Comparison of ENCODE assay signal across 8 cellular contexts in genomic region chr14:105473033-105473676, GRCh38. TPM values are rescaled to one million over a fixed set of nuclear protein-coding genes. Genes with fewer than 3 reads are reported as not detected.
DNase-seq lines count a peak whose midpoint lies in the region; ATAC-seq and TF ChIP-seq lines count a peak whose summit lies in the region.

No MANE protein-coding gene starts in this region.

- H3K4me1 ChIP-seq in thoracic aorta (ENCODE audit: control insufficient read depth in 1 of 2, low read depth in 2 of 2), result peaks cover 36 to 61% of the 10 kb centered on the region in 2 donors

- peaks cover 11% of the 10 kb centered on the region for H3K27me3 Mint-ChIP-seq in activated CD4-positive, alpha-beta T cell treated with anti-CD3 and anti-CD28 coated beads, Interleukin-2, amount 10 ng/mL, durations not matched to agents 24 days and 14 days

- H3K27ac Mint-ChIP-seq in activated CD4-positive, alpha-beta T cell treated with anti-CD3 and anti-CD28 coated beads, Interleukin-2, amount 10 ng/mL, durations not matched to agents 24 days and 14 days, result no peak overlapping the region

- peak overlapping the region; percentile 93 for H3K27ac ChIP-seq in WERI-Rb-1
- peak overlapping the region; percentile 88 for H3K27ac ChIP-seq in layer of hippocampus (ENCODE audit: low read depth, low read length)
- peak overlapping the region; percentile 74 to 96 for H3K27ac ChIP-seq in thoracic aorta

- TF ChIP-seq CTCF in WERI-Rb-1 (IDR thresholded peaks at IDR 0.05; ENCODE audit: low read depth, low read length) (no peak), thoracic aorta (IDR thresholded peaks at IDR 0.05) (no peak)

- H3K36me3 ChIP-seq in WERI-Rb-1, result peaks cover 10% of the 10 kb centered on the region
- peaks cover 3% of the 10 kb centered on the region for H3K36me3 ChIP-seq in thoracic aorta

- DNase-seq in activated CD4-positive, alpha-beta T cell treated with anti-CD3 and anti-CD28 coated beads, Interleukin-2, amount 10 ng/mL, durations not matched to agents 24 days and 14 days, result no peak
- DNase-seq in activated CD4-positive, alpha-beta T cell treated with anti-CD3 and anti-CD28 coated beads, Interleukin-2, amount 50 U/mL, for 1 hour, result no peak
- DNase-seq in WERI-Rb-1 (no peak), thoracic aorta (ENCODE audit: low spot score) (no peak), NAMALWA (ENCODE audit: low spot score) (no peak), NCI-H2107 (lab: John Stamatoyannopoulos, UW) (no peak), dermis blood vessel endothelial cell (no peak)

- H3K9me3 ChIP-seq in WERI-Rb-1 (ENCODE audit: severe bottlenecking), result no peaks in the 10 kb centered on the region
- H3K9me3 ChIP-seq in thoracic aorta, result no peaks in the 10 kb centered on the region

- H3K9me3 Mint-ChIP-seq in activated CD4-positive, alpha-beta T cell treated with anti-CD3 and anti-CD28 coated beads, Interleukin-2, amount 10 ng/mL, durations not matched to agents 24 days and 14 days, result peaks cover 4% of the 10 kb centered on the region

- H3K27me3 ChIP-seq in WERI-Rb-1 (ENCODE audit: insufficient read depth, low read depth, severe bottlenecking), result no peaks in the 10 kb centered on the region
- H3K27me3 ChIP-seq in layer of hippocampus (ENCODE audit: control insufficient read depth, insufficient read depth, low read length), result peaks cover 2% of the 10 kb centered on the region
- no peaks in the 10 kb centered on the region for H3K27me3 ChIP-seq in thoracic aorta (replicated peaks; ENCODE audit: insufficient read depth)

- ATAC-seq in thoracic aorta (ENCODE audit: insufficient number of reproducible peaks, low FRiP score, low read depth), result no peak

- intact Hi-C loops in activated CD4-positive, alpha-beta T cell treated with anti-CD3 and anti-CD28 coated beads, Interleukin-2, amount 10 ng/mL, durations not matched to agents 24 days and 14 days (cut with micrococcal nuclease), result loop anchor here (10.0 kb wide), 1 partner anchor 52 kb away; the partner anchor contains the start of gene TMEM121

- H3K4me3 ChIP-seq in WERI-Rb-1 (ENCODE audit: low read depth, low read length) (peak overlapping the region; percentile 61), thoracic aorta (peak overlapping the region; percentile 68)

- peaks cover 5% of the 10 kb centered on the region for H3K4me1 Mint-ChIP-seq in activated CD4-positive, alpha-beta T cell treated with anti-CD3 and anti-CD28 coated beads, Interleukin-2, amount 10 ng/mL, durations not matched to agents 24 days and 14 days

- H3K36me3 Mint-ChIP-seq in activated CD4-positive, alpha-beta T cell treated with anti-CD3 and anti-CD28 coated beads, Interleukin-2, amount 10 ng/mL, durations not matched to agents 24 days and 14 days (ENCODE audit: low read depth), result peaks cover 3% of the 10 kb centered on the region

- peak overlapping the region; percentile 72 for H3K4me3 Mint-ChIP-seq in activated CD4-positive, alpha-beta T cell treated with anti-CD3 and anti-CD28 coated beads, Interleukin-2, amount 10 ng/mL, durations not matched to agents 24 days and 14 days

RNA-seq across cellular contexts. Expression of gene CRIP2, which starts 1.5 kb away (rescaled TPM):
- 0.37 and 0.43 TPM in 2 replicates for total RNA-seq in activated CD4-positive, alpha-beta T cell treated with anti-CD3 and anti-CD28 coated beads, Interleukin-2, amount 10 ng/mL, durations not matched to agents 24 days and 14 days
- total RNA-seq in thoracic aorta (100 to 1,000 TPM; 307 to 748 TPM), dermis blood vessel endothelial cell (265 and 324 TPM in 2 replicates)

RNA-seq across cellular contexts. Expression of gene CRIP1, which starts 13.5 kb away (rescaled TPM):
- 99.3 and 110 TPM in 2 replicates for total RNA-seq in activated CD4-positive, alpha-beta T cell treated with anti-CD3 and anti-CD28 coated beads, Interleukin-2, amount 10 ng/mL, durations not matched to agents 24 days and 14 days
- total RNA-seq in thoracic aorta (100 to 1,000 TPM in 1 of 2 donors, 10 to 100 TPM in 1; 75.4 to 325 TPM), dermis blood vessel endothelial cell (0.42 and 0.68 TPM in 2 replicates)

RNA-seq across cellular contexts. Expression of gene TEDC1, which starts 17.9 kb away (rescaled TPM):
- total RNA-seq in activated CD4-positive, alpha-beta T cell treated with anti-CD3 and anti-CD28 coated beads, Interleukin-2, amount 10 ng/mL, durations not matched to agents 24 days and 14 days, result 41.4 and 43.3 TPM in 2 replicates
- total RNA-seq in thoracic aorta, result 10 to 100 TPM in 1 of 2 donors, 1 to 10 TPM in 1; 7.8 to 42.1 TPM
- total RNA-seq in dermis blood vessel endothelial cell, result 9.7 and 18.0 TPM in 2 replicates

RNA-seq across cellular contexts. Expression of gene TMEM121, which starts 53.2 kb away (rescaled TPM):
- 9.1 and 10.3 TPM in 2 replicates for total RNA-seq in activated CD4-positive, alpha-beta T cell treated with anti-CD3 and anti-CD28 coated beads, Interleukin-2, amount 10 ng/mL, durations not matched to agents 24 days and 14 days
- 1 to 10 TPM; 2.6 to 5.5 TPM for total RNA-seq in thoracic aorta
- total RNA-seq in dermis blood vessel endothelial cell, result 4.6 and 11.7 TPM in 2 replicates

RNA-seq across cellular contexts. Expression of gene MTA1, which starts 53.5 kb away (rescaled TPM):
- total RNA-seq in activated CD4-positive, alpha-beta T cell treated with anti-CD3 and anti-CD28 coated beads, Interleukin-2, amount 10 ng/mL, durations not matched to agents 24 days and 14 days, result 187 and 192 TPM in 2 replicates
- total RNA-seq in thoracic aorta, result 10 to 100 TPM; 77.2 to 84.1 TPM
- total RNA-seq in dermis blood vessel endothelial cell, result 43.4 and 55.5 TPM in 2 replicates

Comparison
In these comparisons a context has a peak if more than half of its experiments do, and no peak if none do; other contexts are left out.
1. RNA of gene CRIP2, which starts 1.5 kb away (total RNA-seq): 307 to 748 TPM in thoracic aorta and 265 to 324 TPM in dermis blood vessel endothelial cell; 0.37 to 0.43 TPM in activated CD4-positive, alpha-beta T cell treated with anti-CD3 and anti-CD28 coated beads, Interleukin-2, amount 10 ng/mL, durations not matched to agents 24 days and 14 days; every median in the first group is over 100 times any median in the second.
2. RNA of gene CRIP1, which starts 13.5 kb away (total RNA-seq): 75.4 to 325 TPM in thoracic aorta and 99.3 to 110 TPM in activated CD4-positive, alpha-beta T cell treated with anti-CD3 and anti-CD28 coated beads, Interleukin-2, amount 10 ng/mL, durations not matched to agents 24 days and 14 days; 0.42 to 0.68 TPM in dermis blood vessel endothelial cell; every median in the first group is over 10 times any median in the second.
3. Peak in every context shown above with its lines, with median percentiles within 50 percentile points of each other: H3K27ac ChIP-seq.